8 cellular contexts compared by ENCODE assay signal in the genomic region with DNA sequence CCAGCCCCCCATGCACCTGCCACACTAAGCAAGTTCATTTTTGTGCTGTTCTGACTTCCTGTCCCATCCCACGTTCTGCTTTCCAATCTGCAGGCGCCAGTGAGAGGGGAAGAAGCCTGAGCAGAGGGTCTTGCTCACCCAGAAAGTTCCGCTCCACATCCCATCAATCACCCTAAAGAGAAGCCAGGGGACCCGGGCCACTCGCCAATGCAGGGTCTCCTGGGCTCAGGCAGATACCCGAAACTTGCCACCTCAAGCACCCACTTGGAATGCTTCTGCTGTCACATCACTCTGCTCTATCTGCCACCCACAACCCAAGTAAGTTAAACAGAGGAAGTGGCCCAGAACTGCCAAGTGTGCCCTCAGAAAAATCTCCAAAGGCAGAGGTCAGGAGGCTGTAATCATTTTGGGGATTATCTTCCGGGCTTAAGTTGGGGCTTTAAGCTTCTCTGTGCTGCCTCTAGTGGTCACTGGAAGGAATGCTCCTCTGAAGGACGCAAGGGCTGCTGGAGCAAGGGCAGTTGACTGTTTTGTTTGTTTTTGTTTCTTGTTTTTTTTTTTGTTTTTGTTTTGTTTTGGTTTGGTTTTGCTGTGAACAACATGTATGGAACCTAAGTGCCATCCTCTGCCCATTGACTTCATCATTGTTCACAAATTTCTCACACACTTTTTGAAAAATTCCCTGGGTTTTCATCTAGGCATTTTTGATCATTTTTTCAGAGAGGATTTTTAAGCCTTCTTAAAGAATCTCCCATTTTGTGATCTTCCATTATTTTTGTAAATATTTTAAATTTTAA. TPM values are rescaled to one million over a fixed set of nuclear protein-coding genes. Genes with fewer than 3 reads are reported as not detected.
DNase-seq lines count a peak whose midpoint lies in the region; ATAC-seq and TF ChIP-seq lines count a peak whose summit lies in the region.

No MANE protein-coding gene starts in this region.

- DNase-seq in activated naive CD4-positive, alpha-beta T cell treated with Interleukin-2 at 50 U/mL for 16 hours: peak; percentile 5
- DNase-seq in activated naive CD4-positive, alpha-beta T cell (lab: John Stamatoyannopoulos, UW): no peak
- DNase-seq in Karpas-422: peak; percentile 79
- peak; percentile 50 for DNase-seq in WERI-Rb-1
- DNase-seq in germinal center (ENCODE audit: low spot score): peak; percentile 71
- no peak for DNase-seq in sigmoid colon
- no peak for DNase-seq in COR-L47 (lab: John Stamatoyannopoulos, UW)

- H3K27me3 ChIP-seq in Karpas-422 (ENCODE audit: low read length) (no peaks in the 10 kb centered on the region), WERI-Rb-1 (ENCODE audit: insufficient read depth, low read depth, severe bottlenecking) (no peaks in the 10 kb centered on the region), sigmoid colon (no peaks in the 10 kb centered on the region)

- H3K9me2 ChIP-seq in Karpas-422 (replicated peaks; ENCODE audit: insufficient read depth, low read length): no peaks in the 10 kb centered on the region

- H3K27ac ChIP-seq in Karpas-422 (ENCODE audit: low read length) (no peak overlapping the region), WERI-Rb-1 (no peak overlapping the region), sigmoid colon (no peak overlapping the region)

- peak overlapping the region; percentile 23 for H3K4me2 ChIP-seq in Karpas-422 (ENCODE audit: low read depth, low read length, poor library complexity, severe bottlenecking)

- no peak overlapping the region for H3K9ac ChIP-seq in Karpas-422 (ENCODE audit: low read length)

- H3K4me3 ChIP-seq in Karpas-422 (ENCODE audit: low read length) (peak overlapping the region; percentile 40; the same call in 1 of the 2 replicates), WERI-Rb-1 (ENCODE audit: low read depth, low read length) (no peak overlapping the region), sigmoid colon (no peak overlapping the region)

- WGBS in sigmoid colon, 2 donors: 53 to 70% methylated on average over 8 of the region's 8 CpGs

- H4K20me1 ChIP-seq in Karpas-422 (ENCODE audit: insufficient read depth, low read depth, low read length): no peaks in the 10 kb centered on the region

- TF ChIP-seq POLR2A in sigmoid colon (IDR thresholded peaks at IDR 0.05): no peak

- H3K36me3 ChIP-seq in Karpas-422 (ENCODE audit: insufficient read depth, low read length) (no peaks in the 10 kb centered on the region), WERI-Rb-1 (no peaks in the 10 kb centered on the region), sigmoid colon (no peaks in the 10 kb centered on the region)

- H3K4me1 ChIP-seq in Karpas-422 (ENCODE audit: low read length) (peaks cover 5% of the 10 kb centered on the region; the same call in 1 of the 2 replicates), sigmoid colon (no peaks in the 10 kb centered on the region)

- peak overlapping the region; percentile 97 for H2AFZ ChIP-seq in Karpas-422 (ENCODE audit: low read length)

- H3K9me3 ChIP-seq in Karpas-422 (ENCODE audit: low read length): no peaks in the 10 kb centered on the region
- no peaks in the 10 kb centered on the region for H3K9me3 ChIP-seq in WERI-Rb-1 (ENCODE audit: severe bottlenecking)
- no peaks in the 10 kb centered on the region for H3K9me3 ChIP-seq in sigmoid colon

- peak; percentile 80 for ATAC-seq in GM21786 (IDR thresholded peaks at IDR 0.05; ENCODE audit: unreplicated experiment)

- H3K79me2 ChIP-seq in Karpas-422 (ENCODE audit: low read length): no peaks in the 10 kb centered on the region

- intact Hi-C loops in sigmoid colon (cut with DNase I): no loop called here

- TF ChIP-seq CTCF in WERI-Rb-1 (IDR thresholded peaks at IDR 0.05; ENCODE audit: low read depth, low read length) (peak; percentile 88), sigmoid colon (IDR thresholded peaks at IDR 0.05) (peak in 3 of 4 experiments; percentile 31 to 63 (median 40))

- TF ChIP-seq EP300 in sigmoid colon (IDR thresholded peaks at IDR 0.05): no peak

RNA-seq across cellular contexts. Expression of gene PRR15, which starts 25.5 kb away (rescaled TPM):
- total RNA-seq in Karpas-422 (2014; rRNA removed; shearing (Covaris generic); ENCODE audit: low replicate concordance): not detected in 2 replicates
- under 1 TPM in 1 of 4 donors, not detected in 3; 0.27 TPM for total RNA-seq in sigmoid colon
- 100 to 1,000 TPM; 104 to 318 (median 228) TPM for polyA plus RNA-seq in sigmoid colon

Comparison
In these comparisons a context has a peak if more than half of its experiments do, and no peak if none do; other contexts are left out.
1. DNase-seq: peak in activated naive CD4-positive, alpha-beta T cell treated with Interleukin-2 at 50 U/mL for 16 hours (single experiment), Karpas-422 (single experiment), WERI-Rb-1 (single experiment) and germinal center (single experiment); none in activated naive CD4-positive, alpha-beta T cell (0 of 4), sigmoid colon (single experiment) and COR-L47 (single experiment).